In the genomic region with DNA sequence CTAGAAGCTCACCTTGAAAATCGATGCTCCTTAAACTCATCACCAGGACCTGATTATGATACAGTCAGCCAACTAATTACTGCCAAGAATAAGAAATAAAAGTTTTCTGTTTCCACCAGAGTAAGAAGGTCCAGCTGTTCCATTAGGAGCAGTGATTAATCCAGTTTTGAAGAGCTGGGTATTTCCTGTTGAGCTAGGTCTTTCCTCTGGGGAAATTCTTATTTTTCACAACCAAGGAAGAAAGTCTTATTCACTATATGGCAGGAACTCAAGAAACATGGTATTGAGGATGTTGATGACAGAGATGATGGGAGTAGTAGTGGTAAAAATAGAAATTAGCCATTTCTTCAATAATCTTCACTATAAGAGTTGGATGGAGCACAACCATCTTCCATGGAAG, we compare ENCODE assay signal across 1 cellular context.
TF ChIP-seq lines count a peak whose summit lies in the region.

No MANE protein-coding gene starts in this region.

TF ChIP-seq in IMR-90, 13 proteins besides CTCF, POLR2A, EP300 and RAD21 (continued from another document):
- TF ChIP-seq BHLHE40 (IDR thresholded peaks at IDR 0.05; ENCODE audit: low read depth, low read length) (no peak), NFE2L2 (IDR thresholded peaks at IDR 0.05; ENCODE audit: low read depth, low read length) (no peak), FOS (IDR thresholded peaks at IDR 0.05; ENCODE audit: low read depth, low read length) (no peak), MAZ (IDR thresholded peaks at IDR 0.05; ENCODE audit: borderline replicate concordance, low read depth, low read length) (no peak), MAFK (IDR thresholded peaks at IDR 0.05; ENCODE audit: low read depth, low read length) (no peak)
- TF ChIP-seq, protein P1, sequence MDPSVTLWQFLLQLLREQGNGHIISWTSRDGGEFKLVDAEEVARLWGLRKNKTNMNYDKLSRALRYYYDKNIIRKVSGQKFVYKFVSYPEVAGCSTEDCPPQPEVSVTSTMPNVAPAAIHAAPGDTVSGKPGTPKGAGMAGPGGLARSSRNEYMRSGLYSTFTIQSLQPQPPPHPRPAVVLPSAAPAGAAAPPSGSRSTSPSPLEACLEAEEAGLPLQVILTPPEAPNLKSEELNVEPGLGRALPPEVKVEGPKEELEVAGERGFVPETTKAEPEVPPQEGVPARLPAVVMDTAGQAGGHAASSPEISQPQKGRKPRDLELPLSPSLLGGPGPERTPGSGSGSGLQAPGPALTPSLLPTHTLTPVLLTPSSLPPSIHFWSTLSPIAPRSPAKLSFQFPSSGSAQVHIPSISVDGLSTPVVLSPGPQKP (IDR thresholded peaks at IDR 0.05; ENCODE audit: borderline replicate concordance, low read depth, low read length), result no peak
